Comparison of ENCODE assay signal across 1 cellular context in genomic region chr5:69213513-69214215, GRCh38.
TF ChIP-seq lines count a peak whose summit lies in the region.

No MANE protein-coding gene starts in this region.

TF ChIP-seq in HepG2, 621 proteins besides CTCF, POLR2A, EP300 and RAD21 (continued from another document and continues in another):
- TF ChIP-seq PRDM4 (CRISPR knock-in tag; IDR thresholded peaks at IDR 0.05; ENCODE audit: borderline replicate concordance) (no peak), ZNF280B (CRISPR knock-in tag; IDR thresholded peaks at IDR 0.05; ENCODE audit: borderline replicate concordance) (no peak), HNRNPUL1 (IDR thresholded peaks at IDR 0.05; ENCODE audit: low read depth, low read length) (no peak), HOMEZ (CRISPR knock-in tag; IDR thresholded peaks at IDR 0.05; ENCODE audit: low read depth) (no peak), PHF21A (CRISPR knock-in tag; IDR thresholded peaks at IDR 0.05) (no peak), ZNF646 (CRISPR knock-in tag; IDR thresholded peaks at IDR 0.05) (no peak), GABPB1 (CRISPR knock-in tag; IDR thresholded peaks at IDR 0.05) (no peak), IRX3 (CRISPR knock-in tag; IDR thresholded peaks at IDR 0.05; ENCODE audit: borderline replicate concordance, low read depth) (no peak), ZNF607 (CRISPR knock-in tag; IDR thresholded peaks at IDR 0.05; ENCODE audit: borderline replicate concordance) (no peak), NR1H2 (CRISPR knock-in tag; IDR thresholded peaks at IDR 0.05; ENCODE audit: borderline replicate concordance, low read depth) (no peak), ZNF138 (CRISPR knock-in tag; IDR thresholded peaks at IDR 0.05; ENCODE audit: low read depth) (no peak), JDP2 (CRISPR knock-in tag; IDR thresholded peaks at IDR 0.05; ENCODE audit: borderline replicate concordance) (no peak), ATF3 (CRISPR knock-in tag; IDR thresholded peaks at IDR 0.05) (peak; percentile 89), ZNF136 (CRISPR knock-in tag; IDR thresholded peaks at IDR 0.05; ENCODE audit: low read depth) (no peak), THYN1 (CRISPR knock-in tag; IDR thresholded peaks at IDR 0.05; ENCODE audit: borderline replicate concordance, low read depth) (no peak), BATF2 (CRISPR knock-in tag; IDR thresholded peaks at IDR 0.05) (no peak), ZNF17 (CRISPR knock-in tag; IDR thresholded peaks at IDR 0.05) (no peak), RFXANK (CRISPR knock-in tag; IDR thresholded peaks at IDR 0.05) (no peak), ZNF644 (CRISPR knock-in tag; IDR thresholded peaks at IDR 0.05; ENCODE audit: low read depth) (0 out of 2 replicates have a peak, but pooled peaks have one; percentile 42), ZNF468 (CRISPR knock-in tag; IDR thresholded peaks at IDR 0.05) (no peak), PHF20 (CRISPR knock-in tag; IDR thresholded peaks at IDR 0.05) (no peak), PLRG1 (conservative IDR thresholded peaks at IDR 0.05) (no peak), HOXA9 (CRISPR knock-in tag; IDR thresholded peaks at IDR 0.05; ENCODE audit: borderline replicate concordance) (no peak), RBFOX2 (IDR thresholded peaks at IDR 0.05; ENCODE audit: low read depth, low read length) (no peak), HNF1B (CRISPR knock-in tag; IDR thresholded peaks at IDR 0.05) (0 out of 2 replicates have a peak, but pooled peaks have one; percentile 20), CBX1 (IDR thresholded peaks at IDR 0.05; ENCODE audit: low read depth) (no peak), DPF2 (CRISPR knock-in tag; IDR thresholded peaks at IDR 0.05; ENCODE audit: borderline replicate concordance, low read depth) (peak; percentile 26), DRAP1 (CRISPR knock-in tag; IDR thresholded peaks at IDR 0.05) (no peak), ZNF547 (CRISPR knock-in tag; IDR thresholded peaks at IDR 0.05) (no peak), ZNF574 (CRISPR knock-in tag; IDR thresholded peaks at IDR 0.05) (peak; percentile 17; the same call in 1 of the 2 replicates), PAXIP1 (CRISPR knock-in tag; conservative IDR thresholded peaks at IDR 0.05) (peak; percentile 45; the same call in 1 of the 2 replicates), SNAI1 (CRISPR knock-in tag; IDR thresholded peaks at IDR 0.05; ENCODE audit: borderline replicate concordance) (no peak), DBP (CRISPR knock-in tag; IDR thresholded peaks at IDR 0.05; ENCODE audit: not compliant biosample characterization) (no peak), NFE2L1 (CRISPR knock-in tag; IDR thresholded peaks at IDR 0.05; ENCODE audit: borderline replicate concordance) (no peak)
